9 cellular contexts compared by ENCODE assay signal in genomic region chr10:50421026-50421719, GRCh38.
DNase-seq lines count a peak whose midpoint lies in the region; ATAC-seq and TF ChIP-seq lines count a peak whose summit lies in the region.
"Had no signal": no experiment of that assay in that cellular context is flagged by ENCODE, and none has a peak within 500 bp of the region (broad histone marks: within the 10 kb centered on the region; RNA-seq: fewer than 3 reads in every experiment).

No MANE protein-coding gene starts in this region.

- peak in 1 of 7 experiments; percentile 8 for DNase-seq in CD8-positive, alpha-beta T cell
- DNase-seq in epidermal melanocyte (ENCODE audit: insufficient read length, low spot score) (peak; percentile 17), naive B cell (peak; percentile 36)

- no peaks in the 10 kb centered on the region for H3K9me2 ChIP-seq in SU-DHL-6 (replicated peaks; ENCODE audit: insufficient read depth, low read length)

- H3K36me3 Mint-ChIP-seq in CD8-positive, alpha-beta T cell = peaks cover 13% of the 10 kb centered on the region
- H3K36me3 Mint-ChIP-seq in naive B cell = no peaks in the 10 kb centered on the region

- no peaks in the 10 kb centered on the region for H3K79me2 ChIP-seq in SU-DHL-6 (ENCODE audit: insufficient read depth, low read length)

- no peaks in the 10 kb centered on the region for H3K27me3 ChIP-seq in CD8-positive, alpha-beta T cell (ENCODE audit: insufficient read depth, low read length)
- H3K27me3 ChIP-seq in SU-DHL-6 (ENCODE audit: low read length) = no peaks in the 10 kb centered on the region

- H3K36me3 ChIP-seq in CD8-positive, alpha-beta T cell (ENCODE audit: insufficient read depth, low read length) = no peaks in the 10 kb centered on the region
- H3K36me3 ChIP-seq in SU-DHL-6 (ENCODE audit: low read length) = 0 out of 2 replicates have a peak, but pooled peaks cover 3% of the 10 kb centered on the region

- H2AFZ ChIP-seq in SU-DHL-6 (ENCODE audit: low read depth, low read length, severe bottlenecking) = no peak overlapping the region

- no peaks in the 10 kb centered on the region for H3K27me3 Mint-ChIP-seq in CD8-positive, alpha-beta T cell (ENCODE audit: low read depth)
- H3K27me3 Mint-ChIP-seq in naive B cell = no peaks in the 10 kb centered on the region

- H3F3A ChIP-seq in SU-DHL-6 (ENCODE audit: insufficient read depth) = peaks cover 5% of the 10 kb centered on the region; the same call in 1 of the 2 replicates

- intact Hi-C loops in CD8-positive, alpha-beta T cell (cut with DNase I, micrococcal nuclease) = no loop called here

- no peak overlapping the region for H3K9ac ChIP-seq in SU-DHL-6 (ENCODE audit: low read length)

- peaks cover 13% of the 10 kb centered on the region; the same call in 1 of the 2 replicates for H4K20me1 ChIP-seq in SU-DHL-6 (ENCODE audit: low read depth, low read length)

- peak; percentile 51 for TF ChIP-seq CTCF in CD8-positive, alpha-beta T cell (IDR thresholded peaks at IDR 0.05)
- peak; percentile 81 for TF ChIP-seq CTCF in SU-DHL-6 (IDR thresholded peaks at IDR 0.05; ENCODE audit: insufficient read depth, low read length, poor library complexity, severe bottlenecking)

- H3K4me1 Mint-ChIP-seq in CD8-positive, alpha-beta T cell (ENCODE audit: low read depth) = peaks cover 36% of the 10 kb centered on the region
- peaks cover 33 to 36% (median 35%) of the 10 kb centered on the region in 3 donors for H3K4me1 Mint-ChIP-seq in naive B cell

- H3K9me3 Mint-ChIP-seq in CD8-positive, alpha-beta T cell = peaks cover 5% of the 10 kb centered on the region
- H3K9me3 Mint-ChIP-seq in naive B cell = peaks cover 0 to 2% (median 0%) of the 10 kb centered on the region in 7 donors

- no peak overlapping the region for H3K4me3 Mint-ChIP-seq in CD8-positive, alpha-beta T cell
- peak overlapping the region in 4 of 8 donors; percentile 2 to 48 (median 16) for H3K4me3 Mint-ChIP-seq in naive B cell

- H3K27ac ChIP-seq in CD8-positive, alpha-beta T cell (ENCODE audit: low read depth, low read length) = no peak overlapping the region
- no peak overlapping the region for H3K27ac ChIP-seq in SU-DHL-6 (ENCODE audit: low read depth, low read length)

- peaks cover 9% of the 10 kb centered on the region for H3K4me1 ChIP-seq in CD8-positive, alpha-beta T cell (ENCODE audit: insufficient read depth, low read length)

- CTCF ChIA-PET in CD8-positive, alpha-beta T cell (lab: Charles Lee) = interaction anchor here (0.9 to 1.0 kb wide), 2 partner anchors 16 to 90 kb away, joined by 3 read pairs; no protein-coding TSS in a partner anchor

- no peak overlapping the region for H3K27ac Mint-ChIP-seq in CD8-positive, alpha-beta T cell
- H3K27ac Mint-ChIP-seq in naive B cell = peak overlapping the region in 2 of 6 donors; percentile 58 to 93

- H3K4me3 ChIP-seq in CD8-positive, alpha-beta T cell (ENCODE audit: low read depth, low read length) = no peak overlapping the region
- H3K4me3 ChIP-seq in SU-DHL-6 (ENCODE audit: insufficient read depth, low read length, poor library complexity, severe bottlenecking) = no peak overlapping the region

- H3K9me3 ChIP-seq in CD8-positive, alpha-beta T cell (ENCODE audit: low read length) = no peaks in the 10 kb centered on the region
- H3K9me3 ChIP-seq in SU-DHL-6 (ENCODE audit: insufficient read depth, low read length) = no peaks in the 10 kb centered on the region

- POLR2A ChIA-PET in CD8-positive, alpha-beta T cell (lab: Charles Lee) = interaction anchor here (0.8 kb wide), 1 partner anchor 571 kb away, joined by 3 read pairs; no protein-coding TSS in a partner anchor

- H3K4me2 ChIP-seq in SU-DHL-6 (ENCODE audit: low read depth, low read length, poor library complexity, severe bottlenecking) = no peak overlapping the region

- no peak for ATAC-seq in CD8-positive, alpha-beta T cell
- ATAC-seq in GM18868 (IDR thresholded peaks at IDR 0.05; ENCODE audit: unreplicated experiment) = peak; percentile 51
- ATAC-seq in HG03354 (IDR thresholded peaks at IDR 0.05; ENCODE audit: poor library complexity, severe bottlenecking, unreplicated experiment) = peak; percentile 44
- ATAC-seq in naive B cell (ENCODE audit: low read depth in 2 of 2) = peak; percentile 60 to 63
- no peak for ATAC-seq in GM19023 (IDR thresholded peaks at IDR 0.05; ENCODE audit: unreplicated experiment)
- ATAC-seq in HG03457 (IDR thresholded peaks at IDR 0.05; ENCODE audit: unreplicated experiment) = no peak
- ATAC-seq: naive thymus-derived CD8-positive, alpha-beta T cell had no signal

Comparison
In these comparisons a context has a peak if more than half of its experiments do, and no peak if none do; other contexts are left out.
1. ATAC-seq: peak in GM18868 (single experiment), HG03354 (single experiment) and naive B cell (2 of 2); none in CD8-positive, alpha-beta T cell (single experiment), GM19023 (single experiment) and HG03457 (single experiment).